8 cellular contexts compared by ENCODE assay signal in the genomic region with DNA sequence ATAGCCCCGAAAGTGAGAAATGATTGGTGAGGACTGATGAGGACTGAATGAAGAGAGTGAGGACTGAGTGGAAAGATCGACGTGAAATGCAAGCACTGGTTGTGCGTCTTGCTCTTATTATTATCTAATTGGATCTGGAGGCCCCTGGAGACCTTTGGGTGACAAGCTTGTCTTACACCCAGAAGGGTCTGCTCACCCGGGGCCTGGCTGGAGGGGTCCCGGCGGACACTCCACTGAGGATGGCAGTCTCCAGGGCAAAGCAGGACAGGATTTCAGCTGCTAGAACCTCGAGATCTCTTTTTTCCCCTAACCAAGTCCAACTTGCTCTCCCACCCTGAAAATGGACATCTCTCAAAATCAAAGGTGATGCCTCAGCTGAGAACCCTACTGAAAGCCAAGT.
"Had no signal": no experiment of that assay in that cellular context is flagged by ENCODE, and none has a peak within 500 bp of the region (broad histone marks: within the 10 kb centered on the region; RNA-seq: fewer than 3 reads in every experiment).

No MANE protein-coding gene starts in this region.

- H3K4me3 Mint-ChIP-seq: GM23338, H9, HFFc6 had no signal

- ATAC-seq: GM23338, HCT116 had no signal

- H3K27ac Mint-ChIP-seq: GM23338, H9, HFFc6 had no signal

- H3K9me3 Mint-ChIP-seq: GM23338, H9 had no signal

- DNase-seq: GM23248, GOT3, H7, H9, HCEC 1CT, HFFc6 had no signal
